Comparison of ENCODE assay signal across 14 cellular contexts in the genomic region with DNA sequence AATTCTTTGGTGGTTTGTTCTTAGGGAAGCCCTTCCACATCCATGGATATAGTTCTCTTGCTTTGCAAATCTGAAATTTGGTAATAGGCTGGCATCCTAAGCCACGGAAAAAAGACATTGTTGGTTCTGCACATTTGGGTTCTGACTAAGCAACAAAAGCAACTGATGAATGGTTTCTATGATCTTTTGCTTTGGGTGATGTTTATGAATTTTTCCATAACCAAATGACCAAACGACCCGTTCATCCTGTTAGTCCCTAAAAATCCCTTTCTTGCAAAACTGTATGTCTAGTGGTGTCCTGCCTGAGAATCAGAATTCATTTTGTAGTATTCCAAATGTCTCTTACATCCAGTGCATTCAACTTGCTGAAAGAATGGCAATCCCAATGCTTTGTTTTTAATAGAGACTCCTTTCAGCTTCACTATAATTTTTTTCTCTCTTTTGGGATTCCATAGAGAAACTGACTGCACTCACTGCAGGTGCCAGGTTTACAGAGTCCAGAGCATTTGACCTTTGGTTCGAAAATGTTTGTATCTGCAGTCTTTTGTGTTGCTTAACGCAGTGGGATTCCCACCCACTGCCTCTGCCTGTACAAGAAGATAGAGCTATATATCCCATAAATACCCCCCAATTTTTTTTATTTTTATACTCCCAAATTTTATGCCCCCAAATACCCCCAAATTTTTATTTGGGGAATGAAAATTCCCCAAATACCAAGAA. TPM values are rescaled to one million over a fixed set of nuclear protein-coding genes. Genes with fewer than 3 reads are reported as not detected.
A peak's percentile ranks its signal among the peaks of the same experiment; 100 is the strongest.
DNase-seq lines count a peak whose midpoint lies in the region; ATAC-seq and TF ChIP-seq lines count a peak whose summit lies in the region.
"Had no signal": no experiment of that assay in that cellular context is flagged by ENCODE, and none has a peak within 500 bp of the region (broad histone marks: within the 10 kb centered on the region; RNA-seq: fewer than 3 reads in every experiment).

No MANE protein-coding gene starts in this region.

- peaks cover 0 to 2% of the 10 kb centered on the region in 2 donors for H3K36me3 ChIP-seq in stomach smooth muscle (ENCODE audit: control insufficient read depth in 2 of 2, insufficient read depth in 2 of 2, low read length in 2 of 2)

- ATAC-seq in GM18909 (IDR thresholded peaks at IDR 0.05; ENCODE audit: poor library complexity, unreplicated experiment) = no peak
- ATAC-seq: foreskin keratinocyte had no signal

- H3K4me1 Mint-ChIP-seq in activated naive CD4-positive, alpha-beta T cell treated with anti-CD3 and anti-CD28 coated beads, Interleukin-2, amount 10 ng/mL, durations not matched to agents 7 days and 5 days = peaks cover 19% of the 10 kb centered on the region
- H3K4me1 Mint-ChIP-seq in activated naive CD4-positive, alpha-beta T cell treated with anti-CD3 and anti-CD28 coated beads for 36 hours (ENCODE audit: low read depth) = peaks cover 37% of the 10 kb centered on the region
- peaks cover 24% of the 10 kb centered on the region for H3K4me1 Mint-ChIP-seq in glutamatergic neuron (ENCODE audit: low read depth, unreplicated experiment)

- CTCF ChIA-PET in activated naive CD4-positive, alpha-beta T cell treated with anti-CD3 and anti-CD28 coated beads, Interleukin-2, amount 10 ng/mL, durations not matched to agents 7 days and 5 days (lab: Charles Lee) = no interaction called here
- CTCF ChIA-PET in activated naive CD4-positive, alpha-beta T cell treated with anti-CD3 and anti-CD28 coated beads for 36 hours (lab: Charles Lee) = interaction anchor here (1.0 kb wide), 1 partner anchor 119 kb away, joined by 4 read pairs; no protein-coding TSS in a partner anchor

- no peaks in the 10 kb centered on the region for H3K9me3 Mint-ChIP-seq in activated naive CD4-positive, alpha-beta T cell treated with anti-CD3 and anti-CD28 coated beads, Interleukin-2, amount 10 ng/mL, durations not matched to agents 7 days and 5 days
- H3K9me3 Mint-ChIP-seq in activated naive CD4-positive, alpha-beta T cell treated with anti-CD3 and anti-CD28 coated beads for 36 hours = no peaks in the 10 kb centered on the region
- H3K9me3 Mint-ChIP-seq in glutamatergic neuron (ENCODE audit: unreplicated experiment) = no peaks in the 10 kb centered on the region

- no peak overlapping the region for H3K4me3 Mint-ChIP-seq in activated naive CD4-positive, alpha-beta T cell treated with anti-CD3 and anti-CD28 coated beads, Interleukin-2, amount 10 ng/mL, durations not matched to agents 7 days and 5 days
- no peak overlapping the region for H3K4me3 Mint-ChIP-seq in activated naive CD4-positive, alpha-beta T cell treated with anti-CD3 and anti-CD28 coated beads for 36 hours
- H3K4me3 Mint-ChIP-seq in glutamatergic neuron (ENCODE audit: unreplicated experiment) = peak overlapping the region; percentile 49

- H3K9ac ChIP-seq in stomach smooth muscle (ENCODE audit: low read length in 2 of 2) = no peak overlapping the region

- intact Hi-C loops in activated naive CD4-positive, alpha-beta T cell treated with anti-CD3 and anti-CD28 coated beads for 36 hours (cut with micrococcal nuclease) = no loop called here

- no peak for TF ChIP-seq CTCF in VCaP (conservative IDR thresholded peaks at IDR 0.05)
- no peak for TF ChIP-seq CTCF in glutamatergic neuron (IDR thresholded peaks at IDR 0.05; ENCODE audit: partially characterized antibody, unreplicated experiment)

- no peaks in the 10 kb centered on the region for H3K27me3 ChIP-seq in stomach smooth muscle (ENCODE audit: control insufficient read depth in 1 of 2, insufficient read depth in 2 of 2, low read length in 2 of 2)
- H3K27me3 ChIP-seq: foreskin keratinocyte had no signal

- H3K27ac Mint-ChIP-seq in activated naive CD4-positive, alpha-beta T cell treated with anti-CD3 and anti-CD28 coated beads, Interleukin-2, amount 10 ng/mL, durations not matched to agents 7 days and 5 days = peak overlapping the region; percentile 49
- H3K27ac Mint-ChIP-seq in activated naive CD4-positive, alpha-beta T cell treated with anti-CD3 and anti-CD28 coated beads for 36 hours = no peak overlapping the region
- peak overlapping the region; percentile 53 for H3K27ac Mint-ChIP-seq in glutamatergic neuron (ENCODE audit: unreplicated experiment)

- peaks cover 34% of the 10 kb centered on the region for H3K4me1 ChIP-seq in stomach smooth muscle (ENCODE audit: control insufficient read depth, insufficient read depth, low read length)

- no peaks in the 10 kb centered on the region for H3K27me3 Mint-ChIP-seq in activated naive CD4-positive, alpha-beta T cell treated with anti-CD3 and anti-CD28 coated beads, Interleukin-2, amount 10 ng/mL, durations not matched to agents 7 days and 5 days
- no peaks in the 10 kb centered on the region for H3K27me3 Mint-ChIP-seq in activated naive CD4-positive, alpha-beta T cell treated with anti-CD3 and anti-CD28 coated beads for 36 hours (ENCODE audit: low read depth)
- no peaks in the 10 kb centered on the region for H3K27me3 Mint-ChIP-seq in glutamatergic neuron (ENCODE audit: unreplicated experiment)

- H3K27ac ChIP-seq in VCaP (peak overlapping the region; percentile 93), stomach smooth muscle (ENCODE audit: low read length) (peak overlapping the region; percentile 7)
- H3K27ac ChIP-seq: foreskin keratinocyte had no signal

- no peak overlapping the region for H3K4me3 ChIP-seq in stomach smooth muscle (ENCODE audit: low read length in 2 of 2)
- H3K4me3 ChIP-seq: smooth muscle cell had no signal

- H3K36me3 Mint-ChIP-seq in activated naive CD4-positive, alpha-beta T cell treated with anti-CD3 and anti-CD28 coated beads, Interleukin-2, amount 10 ng/mL, durations not matched to agents 7 days and 5 days = peaks cover 17% of the 10 kb centered on the region
- H3K36me3 Mint-ChIP-seq in activated naive CD4-positive, alpha-beta T cell treated with anti-CD3 and anti-CD28 coated beads for 36 hours (ENCODE audit: low read depth) = peaks cover 2% of the 10 kb centered on the region
- no peaks in the 10 kb centered on the region for H3K36me3 Mint-ChIP-seq in glutamatergic neuron (ENCODE audit: unreplicated experiment)

- DNase-seq in activated naive CD4-positive, alpha-beta T cell treated with anti-CD3 and anti-CD28 coated beads, Interleukin-2, amount 10 ng/mL, durations not matched to agents 7 days and 5 days = no peak
- DNase-seq in activated naive CD4-positive, alpha-beta T cell treated with anti-CD3 and anti-CD28 coated beads for 36 hours = no peak
- DNase-seq in glutamatergic neuron (no peak), globus pallidus (ENCODE audit: low spot score) (no peak), NCI-H748 treated with DMSO at 0.1 percent for 48 hours (lab: John Stamatoyannopoulos, UW) (no peak)
- DNase-seq: activated effector memory CD4-positive, alpha-beta T cell treated with anti-CD3 and anti-CD28 coated beads, Interleukin-2, amount 50 U/mL, for 16 hours; DMS53; foreskin keratinocyte; NCI-H1417; NCI-H82 had no signal

- no peaks in the 10 kb centered on the region for H3K9me3 ChIP-seq in stomach smooth muscle (ENCODE audit: control insufficient read depth in 2 of 2, low read length in 2 of 2)

RNA-seq across cellular contexts. Expression of a gene that starts 4.7 kb away (rescaled TPM):
- total RNA-seq in activated naive CD4-positive, alpha-beta T cell treated with anti-CD3 and anti-CD28 coated beads for 36 hours = 100 to 1,000 TPM; 162 to 183 TPM
- total RNA-seq in glutamatergic neuron (ENCODE audit: unreplicated experiment) = 750 TPM

RNA-seq across cellular contexts. Expression of a gene that starts 52.6 kb away (rescaled TPM):
- total RNA-seq in activated naive CD4-positive, alpha-beta T cell treated with anti-CD3 and anti-CD28 coated beads for 36 hours = 10 to 100 TPM; 48.7 to 51.6 TPM
- 11.0 TPM for total RNA-seq in glutamatergic neuron (ENCODE audit: unreplicated experiment)
